11 cellular contexts compared by ENCODE assay signal in genomic region chr4:153530284-153530995, GRCh38.
DNase-seq lines count a peak whose midpoint lies in the region; ATAC-seq and TF ChIP-seq lines count a peak whose summit lies in the region.
"Had no signal": no experiment of that assay in that cellular context is flagged by ENCODE, and none has a peak within 500 bp of the region (broad histone marks: within the 10 kb centered on the region; RNA-seq: fewer than 3 reads in every experiment).

No MANE protein-coding gene starts in this region.

- no peaks in the 10 kb centered on the region for H3K9me2 ChIP-seq in HCT116 (ENCODE audit: insufficient read depth)

- no peaks in the 10 kb centered on the region for H3K9me3 ChIP-seq in HCT116 (ENCODE audit: control insufficient read depth in 1 of 2, insufficient read depth in 1 of 2, low read depth in 1 of 2, low read length in 2 of 2)

- ATAC-seq in HCT116 = peak; percentile 36; the same call in 1 of the 2 replicates
- ATAC-seq in left colon = no peak
- ATAC-seq in GM18498 (IDR thresholded peaks at IDR 0.05; ENCODE audit: unreplicated experiment) = no peak

- no peak overlapping the region for H3K4me2 ChIP-seq in HCT116 (ENCODE audit: low read length)

- RAD21 ChIA-PET in HCT116 (lab: Charles Lee; ENCODE audit: low non-redundant PET in 1 of 2, low total read pairs in 2 of 2, uncharacterized antibody in 2 of 2, unreplicated experiment in 2 of 2) = interaction anchor here in 1 of 2 experiments (0.6 kb wide), 1 partner anchor 46 kb away, joined by 3 read pairs; no protein-coding TSS in a partner anchor

- no TSS peak for BruUV-seq in HCT116 (replicated peaks; lab: Mats Ljungman, UMichigan)

- POLR2A ChIA-PET in HCT116 (lab: Charles Lee) = interaction anchor here (1.4 kb wide), 1 partner anchor 11 kb away, joined by 3 read pairs; no protein-coding TSS in a partner anchor
- POLR2A ChIA-PET in activated CD4-positive, alpha-beta memory T cell treated with anti-CD3 and anti-CD28 coated beads, Interleukin-2, amount 10 ng/mL, durations not matched to agents 7 days and 5 days (lab: Charles Lee) = interaction anchor here (1.3 to 8.1 kb wide), 9 partner anchors 8 to 97 kb away, joined by 4 to 43 read pairs (median 11); partner anchors contain the start of gene TMEM131L

- peaks cover 5% of the 10 kb centered on the region; the same call in 1 of the 2 replicates for H3K79me2 ChIP-seq in HCT116 (ENCODE audit: insufficient read depth, low read length)

- peak overlapping the region; percentile 54 for H3K4me3 Mint-ChIP-seq in activated CD4-positive, alpha-beta memory T cell treated with anti-CD3 and anti-CD28 coated beads, Interleukin-2, amount 10 ng/mL, durations not matched to agents 7 days and 5 days

- no peak for TF ChIP-seq POLR2A in HCT116 (IDR thresholded peaks at IDR 0.05; ENCODE audit: borderline replicate concordance, extremely low read depth, insufficient read depth, insufficient read length)
- no peak for TF ChIP-seq POLR2A in erythroblast (IDR thresholded peaks at IDR 0.05; ENCODE audit: low read length)

- H3K36me3 Mint-ChIP-seq in activated CD4-positive, alpha-beta memory T cell treated with anti-CD3 and anti-CD28 coated beads, Interleukin-2, amount 10 ng/mL, durations not matched to agents 7 days and 5 days (ENCODE audit: low read depth) = peaks cover 32% of the 10 kb centered on the region

- CTCF ChIA-PET in HCT116 (lab: Charles Lee) = interaction anchor here (1.8 kb wide), 1 partner anchor 97 kb away, joined by 4 read pairs; no protein-coding TSS in a partner anchor
- CTCF ChIA-PET in activated CD4-positive, alpha-beta memory T cell treated with anti-CD3 and anti-CD28 coated beads, Interleukin-2, amount 10 ng/mL, durations not matched to agents 7 days and 5 days (lab: Charles Lee) = interaction anchor here (0.9 to 1.6 kb wide), 8 partner anchors 9 to 113 kb away, joined by 3 to 6 read pairs (median 4); no protein-coding TSS in a partner anchor

- no peaks in the 10 kb centered on the region for H3K4me1 ChIP-seq in HCT116 (ENCODE audit: control insufficient read depth in 1 of 2, insufficient read depth in 2 of 2, low read length in 2 of 2)

- TF ChIP-seq RAD21 in HCT116 (IDR thresholded peaks at IDR 0.05; ENCODE audit: low read depth) = no peak

- H3K27ac ChIP-seq in HCT116 (ENCODE audit: low read depth, low read length) = no peak overlapping the region

- H3K4me3 ChIP-seq in HCT116 (replicated peaks in 1 of 2; ENCODE audit: low read depth in 1 of 2, low read length in 2 of 2) = no peak overlapping the region

- DNase-seq in HCT116 (ENCODE audit: low read depth, low spot score) (no peak), erythroblast (lab: John Stamatoyannopoulos, UW) (peak; percentile 18 to 56), left colon (no peak), kidney glomerular epithelial cell (lab: John Stamatoyannopoulos, UW) (no peak), cerebellar nuclear complex (lab: John Stamatoyannopoulos, UW) (no peak)
- peak; percentile 35 for DNase-seq in activated CD4-positive, alpha-beta memory T cell treated with anti-CD3 and anti-CD28 coated beads, Interleukin-2, amount 10 ng/mL, durations not matched to agents 7 days and 5 days
- DNase-seq in stimulated activated CD4-positive, alpha-beta T cell treated with anti-CD3 and anti-CD28 coated beads, Interleukin-2, amount 100 ng/mL, for 4 hours (ENCODE audit: low read depth) = peak; percentile 42
- DNase-seq: amniotic stem cell, NCI-H1436 treated with DMSO at 0.1 percent for 48 hours, nucleus accumbens had no signal

- H3K9ac ChIP-seq in HCT116 (ENCODE audit: low read length) = no peak overlapping the region

- intact Hi-C loops in HCT116 (cut with micrococcal nuclease) (no loop called here), left colon (cut with DNase I, micrococcal nuclease) (no loop called here)

- peak overlapping the region; percentile 81 for H3K27ac Mint-ChIP-seq in activated CD4-positive, alpha-beta memory T cell treated with anti-CD3 and anti-CD28 coated beads, Interleukin-2, amount 10 ng/mL, durations not matched to agents 7 days and 5 days

- H3K4me1 Mint-ChIP-seq in activated CD4-positive, alpha-beta memory T cell treated with anti-CD3 and anti-CD28 coated beads, Interleukin-2, amount 10 ng/mL, durations not matched to agents 7 days and 5 days = peaks cover 75% of the 10 kb centered on the region

- no peaks in the 10 kb centered on the region for H4K20me1 ChIP-seq in HCT116 (ENCODE audit: insufficient read depth)

- no peaks in the 10 kb centered on the region for H3K27me3 Mint-ChIP-seq in activated CD4-positive, alpha-beta memory T cell treated with anti-CD3 and anti-CD28 coated beads, Interleukin-2, amount 10 ng/mL, durations not matched to agents 7 days and 5 days

- no peak for TF ChIP-seq CTCF in HCT116 (IDR thresholded peaks at IDR 0.05 in 2 of 3, conservative IDR thresholded peaks at IDR 0.05 in 1 of 3; ENCODE audit: borderline replicate concordance in 1 of 3, insufficient read depth in 1 of 3, low read depth in 2 of 3, low read length in 2 of 3)

- H2AFZ ChIP-seq in HCT116 (ENCODE audit: low read depth, low read length, poor library complexity, severe bottlenecking) = no peak overlapping the region

- no peaks in the 10 kb centered on the region for H3K36me3 ChIP-seq in HCT116 (ENCODE audit: control insufficient read depth in 1 of 2, insufficient read depth in 2 of 2, low read length in 2 of 2)

- H3K9me3 Mint-ChIP-seq in activated CD4-positive, alpha-beta memory T cell treated with anti-CD3 and anti-CD28 coated beads, Interleukin-2, amount 10 ng/mL, durations not matched to agents 7 days and 5 days = peaks cover 2% of the 10 kb centered on the region

- no peaks in the 10 kb centered on the region for H3K27me3 ChIP-seq in HCT116 (ENCODE audit: insufficient read depth, low read length)

TF ChIP-seq in HCT116, 20 proteins besides CTCF, POLR2A, EP300 and RAD21 (continues in another document):
- TF ChIP-seq CBX3 (IDR thresholded peaks at IDR 0.05; ENCODE audit: low read depth) (no peak), SRF (IDR thresholded peaks at IDR 0.05; ENCODE audit: low read depth) (no peak), ELF1 (IDR thresholded peaks at IDR 0.05; ENCODE audit: borderline replicate concordance, low read depth) (no peak), YY1 (IDR thresholded peaks at IDR 0.05; ENCODE audit: extremely low read depth, insufficient replicate concordance, low read depth, low read length) (no peak), EZH2phosphoT487 (IDR thresholded peaks at IDR 0.05; ENCODE audit: borderline replicate concordance) (no peak), SIN3A (IDR thresholded peaks at IDR 0.05; ENCODE audit: low read depth) (no peak), ATF3 (IDR thresholded peaks at IDR 0.05) (no peak), CEBPB (IDR thresholded peaks at IDR 0.05; ENCODE audit: low read depth) (no peak), EGR1 (IDR thresholded peaks at IDR 0.05; ENCODE audit: low read depth) (no peak), FOSL1 (IDR thresholded peaks at IDR 0.05; ENCODE audit: low read depth) (no peak), REST (IDR thresholded peaks at IDR 0.05; ENCODE audit: low read depth) (no peak), MAX (IDR thresholded peaks at IDR 0.05) (no peak), POLR2AphosphoS5 (IDR thresholded peaks at IDR 0.05; ENCODE audit: low read depth, low read length) (no peak), TCF7L2 (IDR thresholded peaks at IDR 0.05; ENCODE audit: borderline replicate concordance, extremely low read depth, insufficient read depth, insufficient read length) (no peak), SP1 (IDR thresholded peaks at IDR 0.05; ENCODE audit: low read depth) (no peak), EZH2 (IDR thresholded peaks at IDR 0.05) (no peak), ZNF274 (IDR thresholded peaks at IDR 0.05; ENCODE audit: low read depth, low read length) (no peak)

Comparison
In these comparisons a context has a peak if more than half of its experiments do, and no peak if none do; other contexts are left out.
1. DNase-seq: peak in activated CD4-positive, alpha-beta memory T cell treated with anti-CD3 and anti-CD28 coated beads, Interleukin-2, amount 10 ng/mL, durations not matched to agents 7 days and 5 days (single experiment), erythroblast (2 of 2) and stimulated activated CD4-positive, alpha-beta T cell treated with anti-CD3 and anti-CD28 coated beads, Interleukin-2, amount 100 ng/mL, for 4 hours (single experiment); none in HCT116 (single experiment), left colon (0 of 2), kidney glomerular epithelial cell (single experiment) and cerebellar nuclear complex (0 of 2).